ENCODE assay signal across 25 cellular contexts in the genomic region with DNA sequence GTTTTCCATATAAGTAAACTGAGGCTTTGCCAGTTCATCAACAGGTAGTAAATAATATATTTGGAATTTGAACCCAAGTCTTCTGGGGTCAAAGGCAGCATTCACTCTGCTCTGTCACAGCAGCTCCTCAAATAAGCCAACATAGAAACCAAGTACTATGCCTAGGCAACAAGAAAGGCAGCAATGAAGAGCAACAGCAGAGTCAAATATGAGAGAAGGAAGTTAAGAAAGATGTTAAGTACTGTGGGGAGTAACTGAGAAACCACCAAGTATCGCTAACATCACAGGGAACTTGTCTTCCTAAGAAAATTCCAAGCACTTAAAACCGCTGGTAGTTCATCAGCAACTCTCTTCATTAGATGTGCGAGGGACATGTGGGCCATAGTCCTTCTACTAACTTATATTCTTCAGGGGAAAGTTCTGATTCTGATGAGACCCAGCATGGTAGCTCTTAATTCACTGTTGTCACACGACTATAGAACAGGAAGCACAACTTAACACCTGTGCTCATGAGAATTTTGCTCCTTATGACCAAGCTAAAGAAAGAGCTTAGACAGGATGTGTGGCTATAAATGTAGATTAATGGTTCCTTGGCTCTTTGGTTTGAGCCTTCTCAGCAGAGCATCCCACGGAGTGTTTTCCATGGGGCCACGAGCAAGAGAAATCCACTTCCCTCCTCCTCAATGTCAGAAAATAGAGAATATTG.
DNase-seq lines count a peak whose midpoint lies in the region; ATAC-seq and TF ChIP-seq lines count a peak whose summit lies in the region.
"Had no signal": no experiment of that assay in that cellular context is flagged by ENCODE, and none has a peak within 500 bp of the region (broad histone marks: within the 10 kb centered on the region; RNA-seq: fewer than 3 reads in every experiment).

No MANE protein-coding gene starts in this region.

- H3K9me3 ChIP-seq in MM.1S (replicated peaks; ENCODE audit: insufficient read depth, low read length), result no peaks in the 10 kb centered on the region
- H3K9me3 ChIP-seq: HAP-1, SJSA1 had no signal

- no peak overlapping the region for H2AFZ ChIP-seq in MM.1S (ENCODE audit: low read length)

- H3K36me3 ChIP-seq in MM.1S (replicated peaks; ENCODE audit: insufficient read depth, low read length), result no peaks in the 10 kb centered on the region
- H3K36me3 ChIP-seq: SJSA1 had no signal

- no peak overlapping the region for H3K4me3 ChIP-seq in MM.1S (ENCODE audit: low read length)
- H3K4me3 ChIP-seq: HAP-1, SJSA1 had no signal

- peak overlapping the region; percentile 38 for H3K27ac Mint-ChIP-seq in neural crest cell (ENCODE audit: unreplicated experiment)
- no peak overlapping the region for H3K27ac Mint-ChIP-seq in stimulated activated naive B cell treated with anti-CD40 and anti-IgM and Interleukin-4, amounts not matched to agents 10 μg/mL and 1 μg/mL and 100 μg/mL, for 72 hours
- H3K27ac Mint-ChIP-seq: B cell, HFFc6 had no signal

- H3K79me2 ChIP-seq in MM.1S (ENCODE audit: low read length), result no peaks in the 10 kb centered on the region

- no peak overlapping the region for H3K9ac ChIP-seq in MM.1S (ENCODE audit: low read length)

- H3K36me3 Mint-ChIP-seq in neural crest cell (ENCODE audit: low read depth), result peaks cover 7% of the 10 kb centered on the region
- no peaks in the 10 kb centered on the region for H3K36me3 Mint-ChIP-seq in stimulated activated naive B cell treated with anti-CD40 and anti-IgM and Interleukin-4, amounts not matched to agents 10 μg/mL and 1 μg/mL and 100 μg/mL, for 72 hours
- H3K36me3 Mint-ChIP-seq: CD8-positive, alpha-beta memory T cell had no signal

- peak; percentile 41 for DNase-seq in MM.1S
- no peak for DNase-seq in neural crest cell (ENCODE audit: low read depth, low spot score)
- no peak for DNase-seq in stimulated activated naive B cell treated with anti-CD40 and anti-IgM and Interleukin-4, amounts not matched to agents 10 μg/mL and 1 μg/mL and 100 μg/mL, for 72 hours
- no peak for DNase-seq in GM19240 (ENCODE audit: insufficient read length, low spot score)
- DNase-seq: CD8-positive, alpha-beta memory T cell; DMS79 treated with DMSO at 0.1 percent for 48 hours; GF-D8; GOT3; HFFc6; Kasumi-1; NCI-H1105 treated with DMSO at 0.1 percent for 48 hours; NCI-H146; NCI-H1930; NCI-H2107; NCI-H524; NCI-H748 treated with DMSO at 0.1 percent for 48 hours; Right ventricle myocardium superior; RPMI8226 had no signal

- H3K27me3 ChIP-seq in MM.1S (replicated peaks; ENCODE audit: insufficient read depth, low read length), result no peaks in the 10 kb centered on the region
- H3K27me3 ChIP-seq: SJSA1 had no signal

- H3K9me3 Mint-ChIP-seq in neural crest cell, result peaks cover 3% of the 10 kb centered on the region
- no peaks in the 10 kb centered on the region for H3K9me3 Mint-ChIP-seq in stimulated activated naive B cell treated with anti-CD40 and anti-IgM and Interleukin-4, amounts not matched to agents 10 μg/mL and 1 μg/mL and 100 μg/mL, for 72 hours
- H3K9me3 Mint-ChIP-seq: HFFc6 had no signal

- no peaks in the 10 kb centered on the region; the same call in 1 of the 2 replicates for H3F3A ChIP-seq in MM.1S (ENCODE audit: insufficient read depth, low read length)

- H3K27ac ChIP-seq in MM.1S (ENCODE audit: low read length), result peak overlapping the region; percentile 20; the same call in 1 of the 2 replicates
- H3K27ac ChIP-seq: C4-2B, SJSA1 had no signal

- no peaks in the 10 kb centered on the region for H3K27me3 Mint-ChIP-seq in neural crest cell (ENCODE audit: low read depth)
- H3K27me3 Mint-ChIP-seq in stimulated activated naive B cell treated with anti-CD40 and anti-IgM and Interleukin-4, amounts not matched to agents 10 μg/mL and 1 μg/mL and 100 μg/mL, for 72 hours, result no peaks in the 10 kb centered on the region
- H3K27me3 Mint-ChIP-seq: B cell had no signal

- peaks cover 11% of the 10 kb centered on the region for H3K4me1 ChIP-seq in MM.1S (ENCODE audit: low read length)
- H3K4me1 ChIP-seq: HAP-1 had no signal

- H3K4me1 Mint-ChIP-seq in neural crest cell, result no peaks in the 10 kb centered on the region
- H3K4me1 Mint-ChIP-seq in stimulated activated naive B cell treated with anti-CD40 and anti-IgM and Interleukin-4, amounts not matched to agents 10 μg/mL and 1 μg/mL and 100 μg/mL, for 72 hours, result peaks cover 0 to 1% of the 10 kb centered on the region in 2 donors
- H3K4me1 Mint-ChIP-seq: B cell; CD8-positive, alpha-beta memory T cell had no signal

- H3K9me2 ChIP-seq in MM.1S (replicated peaks; ENCODE audit: insufficient read depth, low read length), result no peaks in the 10 kb centered on the region

- peak; percentile 92 for ATAC-seq in GM18867 (IDR thresholded peaks at IDR 0.05; ENCODE audit: unreplicated experiment)
- peak; percentile 71 for ATAC-seq in GM19395 (IDR thresholded peaks at IDR 0.05; ENCODE audit: unreplicated experiment)
- ATAC-seq in stimulated activated naive B cell treated with anti-CD40 and anti-IgM and Interleukin-4, amounts not matched to agents 10 μg/mL and 1 μg/mL and 100 μg/mL, for 72 hours (replicated peaks), result no peak
- no peak for ATAC-seq in GM21526 (IDR thresholded peaks at IDR 0.05; ENCODE audit: low FRiP score, unreplicated experiment)

- H4K20me1 ChIP-seq in MM.1S (ENCODE audit: insufficient read depth, low read length), result no peaks in the 10 kb centered on the region

- no peak overlapping the region for H3K4me3 Mint-ChIP-seq in neural crest cell
- no peak overlapping the region for H3K4me3 Mint-ChIP-seq in stimulated activated naive B cell treated with anti-CD40 and anti-IgM and Interleukin-4, amounts not matched to agents 10 μg/mL and 1 μg/mL and 100 μg/mL, for 72 hours
- H3K4me3 Mint-ChIP-seq: B cell; CD8-positive, alpha-beta memory T cell; HFFc6 had no signal

- TF ChIP-seq CTCF in MM.1S (IDR thresholded peaks at IDR 0.05; ENCODE audit: low read length) (no peak), neural crest cell (conservative IDR thresholded peaks at IDR 0.05) (no peak)

- no peak overlapping the region for H3K4me2 ChIP-seq in MM.1S (ENCODE audit: low read depth, low read length)

Comparison
In these comparisons a context has a peak if more than half of its experiments do, and no peak if none do; other contexts are left out.
1. ATAC-seq: peak in GM18867 (single experiment) and GM19395 (single experiment); none in stimulated activated naive B cell treated with anti-CD40 and anti-IgM and Interleukin-4, amounts not matched to agents 10 μg/mL and 1 μg/mL and 100 μg/mL, for 72 hours (0 of 2) and GM21526 (single experiment).